ENCODE assay signal across 2 cellular contexts in genomic region chr1:201405484-201405831, GRCh38.
TF ChIP-seq lines count a peak whose summit lies in the region.

No MANE protein-coding gene starts in this region.

TF ChIP-seq in HCT116, 20 proteins besides CTCF, POLR2A, EP300 and RAD21:
- TF ChIP-seq CBX3 (IDR thresholded peaks at IDR 0.05; ENCODE audit: low read depth) = no peak
- TF ChIP-seq YY1 (IDR thresholded peaks at IDR 0.05; ENCODE audit: extremely low read depth, insufficient replicate concordance, low read depth, low read length) = no peak
- no peak for TF ChIP-seq REST (IDR thresholded peaks at IDR 0.05; ENCODE audit: low read depth)
- no peak for TF ChIP-seq EZH2 (IDR thresholded peaks at IDR 0.05)
- no peak for TF ChIP-seq ATF3 (IDR thresholded peaks at IDR 0.05)
- TF ChIP-seq JUND (IDR thresholded peaks at IDR 0.05) = no peak
- no peak for TF ChIP-seq EGR1 (IDR thresholded peaks at IDR 0.05; ENCODE audit: low read depth)
- TF ChIP-seq ELF1 (IDR thresholded peaks at IDR 0.05; ENCODE audit: borderline replicate concordance, low read depth) = no peak

TF ChIP-seq in SK-N-SH treated with all-trans-retinoic acid at 6 μM for 48 hours, 23 proteins besides CTCF, POLR2A, EP300 and RAD21:
- TF ChIP-seq ESRRG (CRISPR knock-in tag; IDR thresholded peaks at IDR 0.05) (no peak), TOX (CRISPR knock-in tag; IDR thresholded peaks at IDR 0.05; ENCODE audit: borderline replicate concordance) (no peak), ZNF70 (CRISPR knock-in tag; IDR thresholded peaks at IDR 0.05) (no peak)
- TF ChIP-seq, protein P1, sequence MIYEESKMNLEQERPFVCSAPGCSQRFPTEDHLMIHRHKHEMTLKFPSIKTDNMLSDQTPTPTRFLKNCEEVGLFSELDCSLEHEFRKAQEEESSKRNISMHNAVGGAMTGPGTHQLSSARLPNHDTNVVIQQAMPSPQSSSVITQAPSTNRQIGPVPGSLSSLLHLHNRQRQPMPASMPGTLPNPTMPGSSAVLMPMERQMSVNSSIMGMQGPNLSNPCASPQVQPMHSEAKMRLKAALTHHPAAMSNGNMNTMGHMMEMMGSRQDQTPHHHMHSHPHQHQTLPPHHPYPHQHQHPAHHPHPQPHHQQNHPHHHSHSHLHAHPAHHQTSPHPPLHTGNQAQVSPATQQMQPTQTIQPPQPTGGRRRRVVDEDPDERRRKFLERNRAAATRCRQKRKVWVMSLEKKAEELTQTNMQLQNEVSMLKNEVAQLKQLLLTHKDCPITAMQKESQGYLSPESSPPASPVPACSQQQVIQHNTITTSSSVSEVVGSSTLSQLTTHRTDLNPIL (CRISPR knock-in tag; IDR thresholded peaks at IDR 0.05; ENCODE audit: low read depth) = no peak
